2 cellular contexts compared by ENCODE assay signal in genomic region chr6:170553686-170554085, GRCh38.
TF ChIP-seq lines count a peak whose summit lies in the region.

No MANE protein-coding gene starts in this region.

TF ChIP-seq in GM12891, 5 proteins besides CTCF, POLR2A, EP300 and RAD21:
- 0 out of 2 replicates have a peak, but pooled peaks have one; percentile 32 for TF ChIP-seq TAF1 (IDR thresholded peaks at IDR 0.05; ENCODE audit: low read depth, low read length)
- TF ChIP-seq POLR2AphosphoS5 (IDR thresholded peaks at IDR 0.05; ENCODE audit: low read depth, low read length), result no peak

TF ChIP-seq in IMR-90, 13 proteins besides CTCF, POLR2A, EP300 and RAD21:
- peak; percentile 78; the same call in 1 of the 2 replicates for TF ChIP-seq MXI1 (IDR thresholded peaks at IDR 0.05; ENCODE audit: borderline replicate concordance, low read depth, low read length)
- TF ChIP-seq ELK1 (IDR thresholded peaks at IDR 0.05; ENCODE audit: borderline replicate concordance, low read depth, low read length), result no peak
- TF ChIP-seq USF2 (IDR thresholded peaks at IDR 0.05; ENCODE audit: low read depth, low read length), result peak; percentile 49; the same call in 1 of the 2 replicates
